ENCODE assay signal across 17 cellular contexts in the genomic region with DNA sequence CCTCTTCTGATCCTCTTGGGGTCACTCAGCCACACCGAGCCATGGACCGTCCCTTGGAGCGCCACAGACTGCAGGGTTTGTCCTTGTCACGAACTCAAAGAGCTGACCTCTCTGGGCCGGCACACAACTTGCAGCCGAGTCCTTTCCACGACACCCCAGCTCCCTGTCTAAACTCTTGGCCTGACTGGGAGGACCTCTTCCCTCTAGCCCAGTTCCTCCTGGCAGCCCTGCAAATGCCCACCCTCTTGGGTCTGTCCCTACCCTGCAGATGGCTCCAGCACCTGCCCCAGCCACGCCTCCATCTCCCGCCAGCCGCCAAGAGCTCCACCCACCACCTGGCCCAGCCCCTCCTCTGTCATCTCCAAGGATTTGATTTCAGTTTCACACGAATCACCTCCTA.
DNase-seq lines count a peak whose midpoint lies in the region; ATAC-seq and TF ChIP-seq lines count a peak whose summit lies in the region.
"Had no signal": no experiment of that assay in that cellular context is flagged by ENCODE, and none has a peak within 500 bp of the region (broad histone marks: within the 10 kb centered on the region; RNA-seq: fewer than 3 reads in every experiment).

No MANE protein-coding gene starts in this region.

- no peaks in the 10 kb centered on the region for H3K36me3 ChIP-seq in endodermal cell (ENCODE audit: control insufficient read depth, insufficient read depth, low read length)
- H3K36me3 ChIP-seq: brain microvascular endothelial cell, MG63, right atrium auricular region had no signal

- H3K27me3 Mint-ChIP-seq in activated T-cell treated with anti-CD3 and anti-CD28 coated beads, Interleukin-2, amount 50 U/mL, for 4 hours (ENCODE audit: low read depth) = peaks cover 66% of the 10 kb centered on the region
- peaks cover 49% of the 10 kb centered on the region for H3K27me3 Mint-ChIP-seq in endodermal cell (ENCODE audit: insufficient read depth)

- 84% methylated on average over 7 to 11 of the region's 11 CpGs for WGBS in endodermal cell (ENCODE audit: insufficient coverage in 1 of 2, insufficient read length in 1 of 2), 2 experiments

- no peak for TF ChIP-seq CTCF in endodermal cell (conservative IDR thresholded peaks at IDR 0.05)

- H3K27me3 ChIP-seq in endodermal cell (ENCODE audit: control insufficient read depth, insufficient read depth, low read length, poor library complexity, severe bottlenecking) = no peaks in the 10 kb centered on the region
- H3K27me3 ChIP-seq: brain microvascular endothelial cell, MG63, right atrium auricular region had no signal

- H3K4me1 Mint-ChIP-seq in activated T-cell treated with anti-CD3 and anti-CD28 coated beads, Interleukin-2, amount 50 U/mL, for 4 hours (ENCODE audit: low read depth) = no peaks in the 10 kb centered on the region
- peaks cover 7% of the 10 kb centered on the region for H3K4me1 Mint-ChIP-seq in endodermal cell
- H3K4me1 Mint-ChIP-seq: activated T-helper 17 cell treated with anti-CD3 and anti-CD28 coated beads, Interleukin-2, amount 50 U/mL, for 72 hours had no signal

- no peaks in the 10 kb centered on the region for H3K36me3 Mint-ChIP-seq in activated T-cell treated with anti-CD3 and anti-CD28 coated beads, Interleukin-2, amount 50 U/mL, for 4 hours (ENCODE audit: insufficient read depth)
- no peaks in the 10 kb centered on the region for H3K36me3 Mint-ChIP-seq in endodermal cell (ENCODE audit: low read depth)

- no peak overlapping the region for H3K4me3 ChIP-seq in endodermal cell (ENCODE audit: low read length)
- H3K4me3 ChIP-seq: hepatocyte, MG63, right atrium auricular region had no signal

- no peak overlapping the region for H3K9ac ChIP-seq in endodermal cell (ENCODE audit: extremely low read depth, low read length, poor library complexity, severe bottlenecking)

- H3K4me1 ChIP-seq in endodermal cell (ENCODE audit: control insufficient read depth, insufficient read depth, low read length) = no peaks in the 10 kb centered on the region
- H3K4me1 ChIP-seq: right atrium auricular region had no signal

- H3K27ac Mint-ChIP-seq in endodermal cell = no peak overlapping the region
- H3K27ac Mint-ChIP-seq: activated T-helper 17 cell treated with anti-CD3 and anti-CD28 coated beads, Interleukin-2, amount 50 U/mL, for 72 hours had no signal

- no peak for DNase-seq in activated T-cell treated with anti-CD3 and anti-CD28 coated beads, Interleukin-2, amount 50 U/mL, for 4 hours
- no peak for DNase-seq in activated T-cell treated with anti-CD3 and anti-CD28 coated beads, Interleukin-2, amount 50 U/mL, for 48 hours
- peak; percentile 29 for DNase-seq in NCI-H2029 treated with DMSO at 0.1 percent for 48 hours (lab: John Stamatoyannopoulos, UW)
- peak; percentile 62 for DNase-seq in endodermal cell
- peak; percentile 20 for DNase-seq in stimulated activated CD8-positive, alpha-beta memory T cell treated with anti-CD3 and anti-CD28 coated beads, Interleukin-4, amount 100 ng/mL, for 48 hours
- no peak for DNase-seq in NCI-H1694 treated with DMSO at 0.1 percent for 48 hours (lab: John Stamatoyannopoulos, UW)
- DNase-seq: activated CD4-positive, CD25-positive, alpha-beta regulatory T cell treated with anti-CD3 and anti-CD28 coated beads, Interleukin-2, amount 50 U/mL, for 72 hours; brain microvascular endothelial cell; MG63; NCI-H446 treated with DMSO at 0.1 percent for 48 hours had no signal

- H3K9me3 ChIP-seq in endodermal cell (ENCODE audit: control insufficient read depth, low read length) = peaks cover 59% of the 10 kb centered on the region
- H3K9me3 ChIP-seq: MG63, right atrium auricular region had no signal

- no peak overlapping the region for H3K27ac ChIP-seq in endodermal cell (ENCODE audit: low read depth, low read length)
- H3K27ac ChIP-seq: brain microvascular endothelial cell, hepatocyte, HL-60, right atrium auricular region, RWPE1 had no signal

- peak; percentile 35 to 45 for ATAC-seq in activated T-cell treated with anti-CD3 and anti-CD28 coated beads, Interleukin-2, amount 50 U/mL, for 4 hours
- ATAC-seq in GM21723 (IDR thresholded peaks at IDR 0.05; ENCODE audit: unreplicated experiment) = no peak
- ATAC-seq in SK-N-SH treated with all-trans-retinoic acid at 6 μM for 48 hours = no peak
- ATAC-seq: activated T-helper 17 cell treated with anti-CD3 and anti-CD28 coated beads, Interleukin-2, amount 50 U/mL, for 72 hours had no signal

- no peak overlapping the region for H3K4me3 Mint-ChIP-seq in activated T-cell treated with anti-CD3 and anti-CD28 coated beads, Interleukin-2, amount 50 U/mL, for 4 hours
- H3K4me3 Mint-ChIP-seq in endodermal cell = no peak overlapping the region
- H3K4me3 Mint-ChIP-seq: activated T-helper 17 cell treated with anti-CD3 and anti-CD28 coated beads, Interleukin-2, amount 50 U/mL, for 72 hours had no signal

- no peaks in the 10 kb centered on the region for H3K9me3 Mint-ChIP-seq in activated T-cell treated with anti-CD3 and anti-CD28 coated beads, Interleukin-2, amount 50 U/mL, for 4 hours
- H3K9me3 Mint-ChIP-seq in endodermal cell = no peaks in the 10 kb centered on the region
- H3K9me3 Mint-ChIP-seq: activated T-helper 17 cell treated with anti-CD3 and anti-CD28 coated beads, Interleukin-2, amount 50 U/mL, for 72 hours had no signal

TF ChIP-seq in SK-N-SH treated with all-trans-retinoic acid at 6 μM for 48 hours, 23 proteins besides CTCF, POLR2A, EP300 and RAD21:
- no peak for TF ChIP-seq CSDC2 (CRISPR knock-in tag; IDR thresholded peaks at IDR 0.05)
- no peak for TF ChIP-seq TCF4 (CRISPR knock-in tag; IDR thresholded peaks at IDR 0.05; ENCODE audit: borderline replicate concordance)
- no peak for TF ChIP-seq ZNF70 (CRISPR knock-in tag; IDR thresholded peaks at IDR 0.05)
- no peak for TF ChIP-seq ISL1 (CRISPR knock-in tag; IDR thresholded peaks at IDR 0.05)
- TF ChIP-seq ZFP3 (CRISPR knock-in tag; IDR thresholded peaks at IDR 0.05) = no peak
- TF ChIP-seq, protein P1, sequence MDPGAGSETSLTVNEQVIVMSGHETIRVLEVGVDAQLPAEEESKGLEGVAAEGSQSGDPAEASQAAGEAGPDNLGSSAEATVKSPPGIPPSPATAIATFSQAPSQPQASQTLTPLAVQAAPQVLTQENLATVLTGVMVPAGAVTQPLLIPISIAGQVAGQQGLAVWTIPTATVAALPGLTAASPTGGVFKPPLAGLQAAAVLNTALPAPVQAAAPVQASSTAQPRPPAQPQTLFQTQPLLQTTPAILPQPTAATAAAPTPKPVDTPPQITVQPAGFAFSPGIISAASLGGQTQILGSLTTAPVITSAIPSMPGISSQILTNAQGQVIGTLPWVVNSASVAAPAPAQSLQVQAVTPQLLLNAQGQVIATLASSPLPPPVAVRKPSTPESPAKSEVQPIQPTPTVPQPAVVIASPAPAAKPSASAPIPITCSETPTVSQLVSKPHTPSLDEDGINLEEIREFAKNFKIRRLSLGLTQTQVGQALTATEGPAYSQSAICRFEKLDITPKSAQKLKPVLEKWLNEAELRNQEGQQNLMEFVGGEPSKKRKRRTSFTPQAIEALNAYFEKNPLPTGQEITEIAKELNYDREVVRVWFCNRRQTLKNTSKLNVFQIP (CRISPR knock-in tag; IDR thresholded peaks at IDR 0.05; ENCODE audit: borderline replicate concordance, low read depth) = no peak
- TF ChIP-seq ZNF565 (CRISPR knock-in tag; conservative IDR thresholded peaks at IDR 0.05; ENCODE audit: low read depth) = no peak
- TF ChIP-seq GLIS3 (CRISPR knock-in tag; IDR thresholded peaks at IDR 0.05) = no peak
- TF ChIP-seq ZFP30 (CRISPR knock-in tag; IDR thresholded peaks at IDR 0.05) = no peak
- no peak for TF ChIP-seq ESRRG (CRISPR knock-in tag; IDR thresholded peaks at IDR 0.05)
- TF ChIP-seq, protein P2, sequence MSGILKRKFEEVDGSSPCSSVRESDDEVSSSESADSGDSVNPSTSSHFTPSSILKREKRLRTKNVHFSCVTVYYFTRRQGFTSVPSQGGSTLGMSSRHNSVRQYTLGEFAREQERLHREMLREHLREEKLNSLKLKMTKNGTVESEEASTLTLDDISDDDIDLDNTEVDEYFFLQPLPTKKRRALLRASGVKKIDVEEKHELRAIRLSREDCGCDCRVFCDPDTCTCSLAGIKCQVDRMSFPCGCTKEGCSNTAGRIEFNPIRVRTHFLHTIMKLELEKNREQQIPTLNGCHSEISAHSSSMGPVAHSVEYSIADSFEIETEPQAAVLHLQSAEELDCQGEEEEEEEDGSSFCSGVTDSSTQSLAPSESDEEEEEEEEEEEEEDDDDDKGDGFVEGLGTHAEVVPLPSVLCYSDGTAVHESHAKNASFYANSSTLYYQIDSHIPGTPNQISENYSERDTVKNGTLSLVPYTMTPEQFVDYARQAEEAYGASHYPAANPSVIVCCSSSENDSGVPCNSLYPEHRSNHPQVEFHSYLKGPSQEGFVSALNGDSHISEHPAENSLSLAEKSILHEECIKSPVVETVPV (CRISPR knock-in tag; IDR thresholded peaks at IDR 0.05) = no peak
- no peak for TF ChIP-seq ZNF8 (CRISPR knock-in tag; IDR thresholded peaks at IDR 0.05)
TF ChIP-seq in SK-N-SH treated with all-trans-retinoic acid at 6 μM for 48 hours: peak in this region for 0.

Comparison
In these comparisons a context has a peak if more than half of its experiments do, and no peak if none do; other contexts are left out.
1. ATAC-seq: peak in activated T-cell treated with anti-CD3 and anti-CD28 coated beads, Interleukin-2, amount 50 U/mL, for 4 hours (2 of 2); none in GM21723 (single experiment) and SK-N-SH treated with all-trans-retinoic acid at 6 μM for 48 hours (single experiment).
2. DNase-seq: peak in NCI-H2029 treated with DMSO at 0.1 percent for 48 hours (single experiment), endodermal cell (single experiment) and stimulated activated CD8-positive, alpha-beta memory T cell treated with anti-CD3 and anti-CD28 coated beads, Interleukin-4, amount 100 ng/mL, for 48 hours (single experiment); none in activated T-cell treated with anti-CD3 and anti-CD28 coated beads, Interleukin-2, amount 50 U/mL, for 4 hours (single experiment), activated T-cell treated with anti-CD3 and anti-CD28 coated beads, Interleukin-2, amount 50 U/mL, for 48 hours (0 of 2) and NCI-H1694 treated with DMSO at 0.1 percent for 48 hours (single experiment).